ENCODE assay signal across 10 cellular contexts in the genomic region with DNA sequence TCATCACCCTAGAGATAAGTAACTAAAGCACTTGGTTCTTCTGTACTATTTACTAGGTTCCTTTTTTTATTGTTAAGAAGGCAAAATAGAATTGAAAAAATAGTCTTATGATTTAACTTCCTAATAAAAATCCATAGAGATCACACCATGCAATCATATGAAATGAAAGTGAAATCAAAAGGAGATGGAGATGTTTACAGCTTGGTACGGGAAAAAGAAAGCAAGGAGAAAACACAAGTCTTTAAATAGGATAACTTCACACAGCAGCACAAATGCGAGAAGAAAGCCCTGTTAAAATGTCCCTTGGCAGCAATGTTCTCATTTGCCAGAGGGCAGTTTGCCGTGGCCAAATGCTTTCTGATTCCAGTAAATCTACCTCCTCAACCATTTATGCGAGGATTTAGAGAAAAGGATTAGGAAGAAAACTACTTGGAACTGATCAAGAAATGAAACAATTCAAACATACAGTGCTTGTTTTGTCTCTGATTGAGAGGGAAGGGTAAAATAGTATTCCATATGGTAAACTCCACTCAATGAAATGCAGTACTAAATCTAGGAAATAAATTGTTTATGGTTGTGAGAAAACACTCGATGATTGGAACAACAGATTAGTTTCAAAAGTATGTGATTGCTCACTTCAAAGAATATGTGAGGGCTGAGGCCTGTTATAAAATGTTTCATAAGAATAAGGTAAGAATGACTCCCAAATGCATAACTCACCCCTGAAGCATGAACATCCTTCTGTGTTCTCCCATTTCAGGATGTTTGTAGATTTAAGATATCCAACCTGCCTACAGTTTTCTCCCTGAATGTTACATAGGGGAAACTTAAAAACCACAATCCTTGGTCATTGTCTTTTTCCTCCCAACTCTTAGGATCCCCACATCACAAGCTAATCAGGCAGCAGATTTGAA.
A peak's percentile ranks its signal among the peaks of the same experiment; 100 is the strongest.
DNase-seq lines count a peak whose midpoint lies in the region; ATAC-seq and TF ChIP-seq lines count a peak whose summit lies in the region.
"Had no signal": no experiment of that assay in that cellular context is flagged by ENCODE, and none has a peak within 500 bp of the region (broad histone marks: within the 10 kb centered on the region; RNA-seq: fewer than 3 reads in every experiment).

No MANE protein-coding gene starts in this region.

- TF ChIP-seq CTCF in PC-3 (conservative IDR thresholded peaks at IDR 0.05; ENCODE audit: low read depth, low read length) (no peak), coronary artery (IDR thresholded peaks at IDR 0.05) (no peak), thoracic aorta (IDR thresholded peaks at IDR 0.05) (no peak)

- H3K4me3 ChIP-seq in PC-3 (ENCODE audit: low read length) = peak overlapping the region; percentile 12; the same call in 1 of the 2 replicates
- peak overlapping the region; percentile 31 for H3K4me3 ChIP-seq in coronary artery
- H3K4me3 ChIP-seq in thoracic aorta = peak overlapping the region; percentile 38

- no peak overlapping the region for H3K27ac ChIP-seq in PC-3 (ENCODE audit: low read length)
- H3K27ac ChIP-seq in coronary artery = no peak overlapping the region
- H3K27ac ChIP-seq in thoracic aorta = no peak overlapping the region

- POLR2A ChIA-PET in PC-3 (lab: Charles Lee; ENCODE audit: unreplicated experiment) = no interaction called here

- peak overlapping the region; percentile 38 for H3K4me2 ChIP-seq in PC-3 (ENCODE audit: low read length)

- H3K27me3 ChIP-seq in PC-3 (ENCODE audit: low read length) (no peaks in the 10 kb centered on the region), thoracic aorta (replicated peaks; ENCODE audit: insufficient read depth) (no peaks in the 10 kb centered on the region)

- intact Hi-C loops in PC-3 (cut with micrococcal nuclease) = no loop called here

- no peaks in the 10 kb centered on the region for H3F3A ChIP-seq in PC-3 (ENCODE audit: low read length, unreplicated experiment)

- no peaks in the 10 kb centered on the region for H4K20me1 ChIP-seq in PC-3 (ENCODE audit: low read length)

- ATAC-seq in PC-3 (peak; percentile 87), thoracic aorta (ENCODE audit: insufficient number of reproducible peaks, low FRiP score, low read depth) (no peak), GM18909 (IDR thresholded peaks at IDR 0.05; ENCODE audit: poor library complexity, unreplicated experiment) (no peak), HG02759 (IDR thresholded peaks at IDR 0.05; ENCODE audit: unreplicated experiment) (no peak)

- peaks cover 5% of the 10 kb centered on the region; the same call in 1 of the 2 replicates for H3K4me1 ChIP-seq in PC-3 (ENCODE audit: insufficient read depth, low read length)
- H3K4me1 ChIP-seq in thoracic aorta (ENCODE audit: control insufficient read depth in 1 of 2, low read depth in 2 of 2) = no peaks in the 10 kb centered on the region

- no peaks in the 10 kb centered on the region for H3K79me2 ChIP-seq in PC-3 (ENCODE audit: low read length)

- peak overlapping the region; percentile 68 for H2AFZ ChIP-seq in PC-3 (ENCODE audit: low read length)

- no peaks in the 10 kb centered on the region for H3K36me3 ChIP-seq in PC-3 (ENCODE audit: low read depth, low read length)
- no peaks in the 10 kb centered on the region for H3K36me3 ChIP-seq in thoracic aorta

- no TSS peak for BruUV-seq in PC-3 (replicated peaks; lab: Mats Ljungman, UMichigan)

- H3K9me3 ChIP-seq in PC-3 (ENCODE audit: low read length) = no peaks in the 10 kb centered on the region
- no peaks in the 10 kb centered on the region for H3K9me3 ChIP-seq in thoracic aorta

- H3K9ac ChIP-seq in PC-3 (ENCODE audit: low read length) = no peak overlapping the region

- H3K9me2 ChIP-seq in PC-3 (replicated peaks; ENCODE audit: low read length) = no peaks in the 10 kb centered on the region

- CTCF ChIA-PET in PC-3 (lab: Charles Lee) = no interaction called here

- peak; percentile 38 for DNase-seq in PC-3
- no peak for DNase-seq in coronary artery (ENCODE audit: low spot score)
- DNase-seq in medulla oblongata (ENCODE audit: extremely low spot score) = peak; percentile 34
- DNase-seq in thoracic aorta (ENCODE audit: low spot score) = no peak
- no peak for DNase-seq in NAMALWA (ENCODE audit: low spot score)
- DNase-seq: central memory CD4-positive, alpha-beta T cell; stimulated activated CD4-positive, alpha-beta T cell treated with anti-CD3 and anti-CD28 coated beads, Interleukin-12 subunit alpha, Interleukin-12 subunit beta, amount 100 ng/mL, for 4 hours; stimulated activated naive CD4-positive, alpha-beta T cell treated with Interleukin-2 at 50 U/mL for 16 hours had no signal

Comparison
In these comparisons a context has a peak if more than half of its experiments do, and no peak if none do; other contexts are left out.
1. DNase-seq: peak in PC-3 (single experiment) and medulla oblongata (single experiment); none in coronary artery (single experiment), thoracic aorta (single experiment) and NAMALWA (single experiment).
2. Peak in every context shown above with its lines, with median percentiles within 50 percentile points of each other: H3K4me3 ChIP-seq.